19 cellular contexts compared by ENCODE assay signal in the genomic region with DNA sequence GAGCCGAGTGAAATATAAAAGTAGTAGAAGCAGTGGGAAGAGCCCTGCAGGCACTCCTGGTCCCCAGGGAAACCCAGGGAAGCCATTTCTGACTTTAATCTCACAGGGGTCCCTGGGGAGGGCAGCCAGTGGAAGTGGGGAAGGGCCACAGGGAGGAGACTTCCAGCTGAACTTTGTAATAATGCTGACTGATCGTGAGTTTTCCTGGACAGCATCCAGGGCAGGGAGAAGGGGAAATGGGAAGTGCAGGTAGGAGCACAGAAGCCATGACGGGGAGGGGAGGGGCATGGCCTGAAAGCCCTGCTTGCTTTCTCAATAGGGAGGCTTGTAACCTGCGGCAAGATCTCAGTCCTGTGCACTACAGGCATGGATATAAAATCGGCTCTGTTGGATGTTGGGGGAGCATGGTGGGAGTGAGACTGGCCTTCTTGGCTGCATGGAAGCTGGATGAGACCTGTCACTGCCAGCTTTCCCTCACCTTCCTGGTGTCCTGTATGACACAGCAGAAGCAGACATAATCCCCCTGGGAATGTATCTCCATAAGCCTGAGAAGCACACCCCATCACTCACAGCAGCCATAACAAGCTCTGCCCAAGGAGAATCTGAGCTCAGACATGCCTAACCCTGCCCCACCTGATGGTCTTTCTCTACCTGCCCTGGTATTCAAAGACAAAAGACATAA. TPM values are rescaled to one million over a fixed set of nuclear protein-coding genes. Genes with fewer than 3 reads are reported as not detected.
DNase-seq lines count a peak whose midpoint lies in the region; ATAC-seq, FAIRE-seq and TF ChIP-seq lines count a peak whose summit lies in the region.
"Had no signal": no experiment of that assay in that cellular context is flagged by ENCODE, and none has a peak within 500 bp of the region (broad histone marks: within the 10 kb centered on the region; RNA-seq: fewer than 3 reads in every experiment).

No MANE protein-coding gene starts in this region.

- peak; percentile 35 for DNase-seq in activated CD8-positive, alpha-beta memory T cell treated with anti-CD3 and anti-CD28 coated beads for 24 hours
- no peak for DNase-seq in activated CD8-positive, alpha-beta memory T cell treated with anti-CD3 and anti-CD28 coated beads, Interleukin-2, amount 50 U/mL, for 4 hours
- DNase-seq in GM12892 (ENCODE audit: insufficient read length): no peak
- no peak for DNase-seq in H1 (ENCODE audit: low read depth in 1 of 2, low spot score in 2 of 2)
- no peak for DNase-seq in AML-193 (lab: John Stamatoyannopoulos, UW)
- no peak for DNase-seq in activated effector memory CD4-positive, alpha-beta T cell treated with Interleukin-2 at 50 U/mL for 16 hours
- no peak for DNase-seq in activated T-cell treated with anti-CD3 and anti-CD28 coated beads, Interleukin-2, amount 50 U/mL, for 72 hours
- DNase-seq: activated T-cell treated with anti-CD3 and anti-CD28 coated beads, Interleukin-2, amount 50 U/mL, for 4 hours; NCI-H1694; NCI-H748 treated with DMSO at 0.1 percent for 48 hours; nucleus accumbens; stimulated activated CD4-positive, alpha-beta T cell treated with anti-CD3 and anti-CD28 coated beads, Interleukin-12 subunit alpha, Interleukin-12 subunit beta, amount 100 ng/mL, for 4 hours had no signal

- H3K9ac ChIP-seq in H1 (replicated peaks in 1 of 4; ENCODE audit: extremely low read depth in 1 of 4, low read depth in 3 of 4, low read length in 3 of 4): no peak overlapping the region

- TF ChIP-seq CTCF in H1 (IDR thresholded peaks at IDR 0.05; ENCODE audit: control extremely low read depth in 1 of 3, insufficient read depth in 1 of 3, low read depth in 1 of 3, low read length in 3 of 3) (no peak), neutrophil (IDR thresholded peaks at IDR 0.05) (no peak)

- H3K23ac ChIP-seq in H1 (ENCODE audit: insufficient read length): no peak overlapping the region

- WGBS in H1 (ENCODE audit: extremely low coverage in 1 of 2, insufficient coverage in 1 of 2, insufficient read length in 1 of 2, insufficient replicate concordance in 2 of 2, low coverage in 1 of 2, low lambda C conversion rate in 2 of 2, missing lambda C conversion rate in 1 of 2), 2 experiments: 87% methylated on average over 5 of the region's 5 CpGs; no CpG with 5 or more reads in 1 of the 2 experiments

- H2BK120ac ChIP-seq in H1 (replicated peaks; ENCODE audit: low read depth, low read length): no peak overlapping the region

- no peak overlapping the region for H3K18ac ChIP-seq in H1 (ENCODE audit: extremely low read depth, low read length)

- no peak overlapping the region for H3K27ac Mint-ChIP-seq in activated T-cell treated with anti-CD3 and anti-CD28 coated beads, Interleukin-2, amount 50 U/mL, for 72 hours
- H3K27ac Mint-ChIP-seq: activated naive CD4-positive, alpha-beta T cell treated with anti-CD3 and anti-CD28 coated beads, Interleukin-2, amount 50 U/mL, for 72 hours; endodermal cell; T-helper 1 cell treated with Interleukin-12 subunit alpha and Interleukin-12 subunit beta and Interleukin-4 antibody, amounts not matched to agents 30 μg/mL and 1 μg/mL, for 36 hours had no signal

- H4K91ac ChIP-seq in H1 (replicated peaks; ENCODE audit: insufficient read length, low read length): no peak overlapping the region

- FAIRE-seq in GM12892 (lab: Jason Lieb, UNC) (peak; percentile 80), H1 (lab: Jason Lieb, UNC) (no peak)
- FAIRE-seq: colon had no signal

- no peak overlapping the region for H3K4ac ChIP-seq in H1 (replicated peaks; ENCODE audit: insufficient read length, low read depth, low read length)

- no peaks in the 10 kb centered on the region for H4K20me1 ChIP-seq in H1 (replicated peaks in 1 of 2; ENCODE audit: control insufficient read depth in 1 of 2, insufficient read depth in 2 of 2, low read length in 2 of 2)

- POLR2A ChIA-PET in H1 (lab: Charles Lee; ENCODE audit: partially characterized antibody): no interaction called here

- no peaks in the 10 kb centered on the region for H3K79me1 ChIP-seq in H1 (ENCODE audit: low read depth, low read length)

- no peaks in the 10 kb centered on the region for H3K4me1 ChIP-seq in H1 (replicated peaks in 1 of 4; ENCODE audit: control insufficient read depth in 3 of 4, insufficient read depth in 4 of 4, low read length in 3 of 4)
- peaks cover 10 to 11% of the 10 kb centered on the region in 2 experiments for H3K4me1 ChIP-seq in neutrophil (ENCODE audit: control insufficient read depth in 1 of 2, insufficient read depth in 1 of 2, low read depth in 1 of 2, low read length in 1 of 2)

- H3K27ac ChIP-seq in H1 (ENCODE audit: low read depth, low read length) (no peak overlapping the region), neutrophil (peak overlapping the region; percentile 6)
- H3K27ac ChIP-seq: body of pancreas, C4-2B had no signal

- no peak overlapping the region for H2BK20ac ChIP-seq in H1 (ENCODE audit: low read length)

- no peaks in the 10 kb centered on the region for H3K79me2 ChIP-seq in H1 (ENCODE audit: control insufficient read depth in 1 of 2, insufficient read depth in 2 of 2, low read length in 2 of 2)

- H3K14ac ChIP-seq in H1 (ENCODE audit: insufficient read length): no peak overlapping the region

- H3K4me3 ChIP-seq in H1 (ENCODE audit: extremely low read depth in 1 of 4, insufficient read depth in 2 of 4, low read depth in 3 of 4, low read length in 4 of 4): no peak overlapping the region
- H3K4me3 ChIP-seq in neutrophil (ENCODE audit: low read depth in 1 of 2, low read length in 1 of 2): no peak overlapping the region
- H3K4me3 ChIP-seq: body of pancreas had no signal

- no peaks in the 10 kb centered on the region for H3K4me1 Mint-ChIP-seq in activated T-cell treated with anti-CD3 and anti-CD28 coated beads, Interleukin-2, amount 50 U/mL, for 72 hours (ENCODE audit: low read depth)
- H3K4me1 Mint-ChIP-seq: endodermal cell had no signal

- H3K4me3 Mint-ChIP-seq in activated T-cell treated with anti-CD3 and anti-CD28 coated beads, Interleukin-2, amount 50 U/mL, for 72 hours: no peak overlapping the region
- H3K4me3 Mint-ChIP-seq: activated T-cell treated with anti-CD3 and anti-CD28 coated beads, Interleukin-2, amount 50 U/mL, for 4 hours; endodermal cell; T-helper 1 cell treated with Interleukin-12 subunit alpha and Interleukin-12 subunit beta and Interleukin-4 antibody, amounts not matched to agents 30 μg/mL and 1 μg/mL, for 36 hours had no signal

- H3K27me3 ChIP-seq in H1 (replicated peaks in 1 of 4; ENCODE audit: control insufficient read depth in 3 of 4, extremely low read depth in 1 of 4, insufficient read depth in 3 of 4, low read length in 3 of 4) (no peaks in the 10 kb centered on the region), neutrophil (no peaks in the 10 kb centered on the region)
- H3K27me3 ChIP-seq: body of pancreas had no signal

- H4K8ac ChIP-seq in H1 (ENCODE audit: extremely low read depth, insufficient read depth, low read length): no peak overlapping the region

- peaks cover 12 to 17% of the 10 kb centered on the region in 2 donors for H3K36me3 Mint-ChIP-seq in activated T-cell treated with anti-CD3 and anti-CD28 coated beads, Interleukin-2, amount 50 U/mL, for 72 hours (ENCODE audit: insufficient read depth in 2 of 2)

- H3K27me3 Mint-ChIP-seq in activated T-cell treated with anti-CD3 and anti-CD28 coated beads, Interleukin-2, amount 50 U/mL, for 72 hours (ENCODE audit: low read depth): no peaks in the 10 kb centered on the region

- H3K56ac ChIP-seq in H1 (replicated peaks; ENCODE audit: insufficient read length, low read depth, low read length): no peak overlapping the region

- H2BK5ac ChIP-seq in H1 (ENCODE audit: low read depth, low read length): no peak overlapping the region

- CTCF ChIA-PET in H1 (lab: Charles Lee; ENCODE audit: partially characterized antibody): interaction anchor here (0.9 to 3.5 kb wide), 15 partner anchors 9 to 241 kb away, joined by 3 to 21 read pairs (median 5); partner anchors contain the start of gene MX1

- no peak overlapping the region for H2AFZ ChIP-seq in H1 (ENCODE audit: low read length)

- no peaks in the 10 kb centered on the region for H3K23me2 ChIP-seq in H1 (ENCODE audit: low read depth, low read length)

- 0 out of 4 replicates have a peak, but pooled peaks cover 0 to 2% of the 10 kb centered on the region in 2 experiments for H3K9me3 ChIP-seq in H1 (ENCODE audit: insufficient read depth in 2 of 2, low read depth in 1 of 2, low read length in 1 of 2)
- peaks cover 2% of the 10 kb centered on the region for H3K9me3 ChIP-seq in neutrophil
- H3K9me3 ChIP-seq: body of pancreas had no signal

- no peak for TF ChIP-seq RAD21 in H1 (IDR thresholded peaks at IDR 0.05 in 1 of 2, conservative IDR thresholded peaks at IDR 0.05 in 1 of 2; ENCODE audit: low read depth in 2 of 2, low read length in 2 of 2)

- TF ChIP-seq POLR2A in GM12892 (IDR thresholded peaks at IDR 0.05; ENCODE audit: low read depth, low read length): no peak
- no peak for TF ChIP-seq POLR2A in H1 (IDR thresholded peaks at IDR 0.05; ENCODE audit: control extremely low read depth in 1 of 2, low read depth in 2 of 2, low read length in 2 of 2)

- no peak overlapping the region for H3K4me2 ChIP-seq in H1 (ENCODE audit: insufficient read depth in 1 of 2, low read depth in 2 of 2, low read length in 2 of 2)

- no peak overlapping the region for H2BK15ac ChIP-seq in H1 (ENCODE audit: low read length)

- H3K36me3 ChIP-seq in H1 (ENCODE audit: control insufficient read depth in 2 of 4, insufficient read depth in 4 of 4, low read length in 3 of 4) (no peaks in the 10 kb centered on the region), neutrophil (peaks cover 58% of the 10 kb centered on the region)

- no peak for ATAC-seq in activated T-cell treated with anti-CD3 and anti-CD28 coated beads, Interleukin-2, amount 50 U/mL, for 72 hours (replicated peaks in 1 of 2)
- ATAC-seq: activated T-cell treated with anti-CD3 and anti-CD28 coated beads, Interleukin-2, amount 50 U/mL, for 4 hours had no signal

- H4K5ac ChIP-seq in H1 (ENCODE audit: insufficient read length, low read depth, low read length): no peak overlapping the region

- no peak overlapping the region for H2AK5ac ChIP-seq in H1 (ENCODE audit: low read depth, low read length)

- peaks cover 7 to 8% of the 10 kb centered on the region in 2 donors for H3K9me3 Mint-ChIP-seq in activated T-cell treated with anti-CD3 and anti-CD28 coated beads, Interleukin-2, amount 50 U/mL, for 72 hours

- TF ChIP-seq EP300 in H1 (IDR thresholded peaks at IDR 0.05; ENCODE audit: borderline replicate concordance in 1 of 2, low read depth in 2 of 2, low read length in 2 of 2): no peak

- 0 out of 2 replicates have a peak overlapping the region, but pooled peaks have one; percentile 33 for H2BK12ac ChIP-seq in H1 (ENCODE audit: low read depth, low read length)

RNA-seq across cellular contexts. Expression of gene MX1, which starts 15.1 kb away (rescaled TPM):
- polyA plus RNA-seq in GM12892 (2012; ENCODE audit: missing spikeins): 130 TPM
- total RNA-seq in H1 (2021; fragmentation: NEBNext Ultra II Directional; extraction: Animal tissue kit (Norgen Biotek cat#: 25700)): 3.1 and 3.8 TPM in 2 replicates
- polyA plus RNA-seq in H1 (2011; rRNA removed): 5.1 and 5.7 TPM in 2 replicates
- polyA plus RNA-seq in H1 (2011; cell fraction: cytosol; rRNA removed): 4.8 TPM
- 9.7 TPM for polyA plus RNA-seq in H1 (2011; cell fraction: nucleus; rRNA removed)
- 3.9 to 7.5 TPM (median 7.1 TPM) in 4 replicates for polyA plus RNA-seq in H1 (2012, experiment 1 of 2)
- polyA plus RNA-seq in H1 (2012, experiment 2 of 2): 3.5 TPM
- 1.6 TPM for polyA plus RNA-seq in H1 (2013, experiment 1 of 2)
- 1.1 TPM for polyA plus RNA-seq in H1 (2013, experiment 2 of 2)
- polyA minus RNA-seq in H1 (2011; rRNA and poly(A)+ RNA removed): 9.2 and 13.0 TPM in 2 replicates
- 7.9 TPM for polyA minus RNA-seq in H1 (2011; cell fraction: cytosol; rRNA and poly(A)+ RNA removed)
- 13.8 TPM for polyA minus RNA-seq in H1 (2011; cell fraction: nucleus; rRNA and poly(A)+ RNA removed)
- total RNA-seq in activated T-cell treated with anti-CD3 and anti-CD28 coated beads, Interleukin-2, amount 50 U/mL, for 72 hours: 100 to 1,000 TPM in 1 of 2 donors, 10 to 100 TPM in 1; 65.2 to 154 TPM

RNA-seq across cellular contexts. Expression of gene MX2, which starts 49.1 kb away (rescaled TPM):
- polyA plus RNA-seq in GM12892 (2012; ENCODE audit: missing spikeins): 50.1 TPM
- 8.9 TPM in 2 replicates for total RNA-seq in H1 (2021; fragmentation: NEBNext Ultra II Directional; extraction: Animal tissue kit (Norgen Biotek cat#: 25700))
- 2.8 and 3.1 TPM in 2 replicates for polyA plus RNA-seq in H1 (2011; rRNA removed)
- 3.1 TPM for polyA plus RNA-seq in H1 (2011; cell fraction: cytosol; rRNA removed)
- polyA plus RNA-seq in H1 (2011; cell fraction: nucleus; rRNA removed): 4.0 TPM
- 3.9 to 5.5 TPM (median 4.9 TPM) in 4 replicates for polyA plus RNA-seq in H1 (2012, experiment 1 of 2)
- 0.91 TPM for polyA plus RNA-seq in H1 (2012, experiment 2 of 2)
- polyA plus RNA-seq in H1 (2013, experiment 1 of 2): 3.6 TPM
- 4.0 TPM for polyA plus RNA-seq in H1 (2013, experiment 2 of 2)
- polyA minus RNA-seq in H1 (2011; rRNA and poly(A)+ RNA removed): 4.2 and 5.6 TPM in 2 replicates
- polyA minus RNA-seq in H1 (2011; cell fraction: cytosol; rRNA and poly(A)+ RNA removed): 1.5 TPM
- polyA minus RNA-seq in H1 (2011; cell fraction: nucleus; rRNA and poly(A)+ RNA removed): 6.6 TPM
- 10 to 100 TPM; 30.1 to 47.9 TPM for total RNA-seq in activated T-cell treated with anti-CD3 and anti-CD28 coated beads, Interleukin-2, amount 50 U/mL, for 72 hours

Comparison
In these comparisons a context has a peak if more than half of its experiments do, and no peak if none do; other contexts are left out.
1. RNA of gene MX1, which starts 15.1 kb away (total RNA-seq): 65.2 to 154 TPM in activated T-cell treated with anti-CD3 and anti-CD28 coated beads, Interleukin-2, amount 50 U/mL, for 72 hours; 3.1 to 3.8 TPM in H1; every median in the first group is over 10 times any median in the second.